In genomic region chr1:152459596-152460528, GRCh38 we compare ENCODE assay signal across 8 cellular contexts. TPM values are rescaled to one million over a fixed set of nuclear protein-coding genes. Genes with fewer than 3 reads are reported as not detected.
A peak's percentile ranks its signal among the peaks of the same experiment; 100 is the strongest.
DNase-seq lines count a peak whose midpoint lies in the region; ATAC-seq and TF ChIP-seq lines count a peak whose summit lies in the region.

No MANE protein-coding gene starts in this region.

- H3K4me3 Mint-ChIP-seq in HFFc6 (peak overlapping the region; percentile 60), chondrocyte (ENCODE audit: unreplicated experiment) (peak overlapping the region; percentile 20), memory B cell (peak overlapping the region; percentile 73)

- TF ChIP-seq CTCF in HFFc6 (IDR thresholded peaks at IDR 0.05) (peak; percentile 95), chondrocyte (IDR thresholded peaks at IDR 0.05) (peak; percentile 78)

- peak overlapping the region; percentile 22 for H3K27ac Mint-ChIP-seq in HFFc6
- H3K27ac Mint-ChIP-seq in chondrocyte (ENCODE audit: unreplicated experiment): no peak overlapping the region
- H3K27ac Mint-ChIP-seq in memory B cell: peak overlapping the region; percentile 86

- DNase-seq in activated gamma-delta T cell treated with Interleukin-2 at 50 U/mL for 16 hours (peak; percentile 71), activated gamma-delta T cell (lab: John Stamatoyannopoulos, UW) (no peak), HFFc6 (peak; percentile 63), NAMALWA (ENCODE audit: low spot score) (peak; percentile 84), chondrocyte (ENCODE audit: low spot score) (no peak), memory B cell (ENCODE audit: low spot score in 2 of 2) (peak; percentile 57 to 70)
- DNase-seq in stimulated activated CD8-positive, alpha-beta memory T cell treated with anti-CD3 and anti-CD28 coated beads, Interleukin-2, amount 100 ng/mL, for 1 hour (ENCODE audit: low read depth in 2 of 2): peak; percentile 38 to 64

- H3K36me3 Mint-ChIP-seq in HFFc6 (ENCODE audit: low read depth) (no peaks in the 10 kb centered on the region), chondrocyte (ENCODE audit: low read depth) (no peaks in the 10 kb centered on the region), memory B cell (no peaks in the 10 kb centered on the region)

- peaks cover 4% of the 10 kb centered on the region for H3K27me3 Mint-ChIP-seq in HFFc6 (ENCODE audit: insufficient read depth)
- peaks cover 4% of the 10 kb centered on the region for H3K27me3 Mint-ChIP-seq in chondrocyte (ENCODE audit: low read depth)
- H3K27me3 Mint-ChIP-seq in memory B cell: no peaks in the 10 kb centered on the region

- H3K9me3 Mint-ChIP-seq in HFFc6 (no peaks in the 10 kb centered on the region), chondrocyte (ENCODE audit: low read depth) (no peaks in the 10 kb centered on the region), memory B cell (no peaks in the 10 kb centered on the region)

- H3K4me1 Mint-ChIP-seq in HFFc6 (ENCODE audit: low read depth): peaks cover 27% of the 10 kb centered on the region
- H3K4me1 Mint-ChIP-seq in chondrocyte (ENCODE audit: low read depth): peaks cover 4% of the 10 kb centered on the region
- peaks cover 26% of the 10 kb centered on the region for H3K4me1 Mint-ChIP-seq in memory B cell

- peak; percentile 93 to 96 for ATAC-seq in activated CD4-positive, CD25-positive, alpha-beta regulatory T cell treated with anti-CD3 and anti-CD28 coated beads, Interleukin-2, amount 50 U/mL, for 24 hours
- ATAC-seq in memory B cell (ENCODE audit: low read depth): peak; percentile 71

RNA-seq across cellular contexts. Expression of gene CRNN, which starts 45.8 kb away (rescaled TPM):
- total RNA-seq in HFFc6 (2021; fragmentation: NEBNext Ultra II Directional; extraction: Animal tissue kit (Norgen Biotek cat#: 25700)): not detected
- not detected in 3 replicates for total RNA-seq in chondrocyte

RNA-seq across cellular contexts. Expression of gene LCE5A, which starts 50.7 kb away (rescaled TPM):
- total RNA-seq in HFFc6 (2021; fragmentation: NEBNext Ultra II Directional; extraction: Animal tissue kit (Norgen Biotek cat#: 25700)): not detected
- total RNA-seq in chondrocyte: not detected in 3 replicates

RNA-seq across cellular contexts. Expression of gene CRCT1, which starts 54.4 kb away (rescaled TPM):
- total RNA-seq in HFFc6 (2021; fragmentation: NEBNext Ultra II Directional; extraction: Animal tissue kit (Norgen Biotek cat#: 25700)): not detected
- not detected in 3 replicates for total RNA-seq in chondrocyte

Comparison
In these comparisons a context has a peak if more than half of its experiments do, and no peak if none do; other contexts are left out.
1. DNase-seq: peak in activated gamma-delta T cell treated with Interleukin-2 at 50 U/mL for 16 hours (single experiment), HFFc6 (single experiment), NAMALWA (single experiment), memory B cell (2 of 2) and stimulated activated CD8-positive, alpha-beta memory T cell treated with anti-CD3 and anti-CD28 coated beads, Interleukin-2, amount 100 ng/mL, for 1 hour (2 of 2); none in activated gamma-delta T cell (single experiment) and chondrocyte (single experiment).
2. H3K4me3 Mint-ChIP-seq: peak in every context shown above with its lines; median percentile 73 in memory B cell; 60 in HFFc6; 20 in chondrocyte.